1 cellular context compared by ENCODE assay signal in the genomic region with DNA sequence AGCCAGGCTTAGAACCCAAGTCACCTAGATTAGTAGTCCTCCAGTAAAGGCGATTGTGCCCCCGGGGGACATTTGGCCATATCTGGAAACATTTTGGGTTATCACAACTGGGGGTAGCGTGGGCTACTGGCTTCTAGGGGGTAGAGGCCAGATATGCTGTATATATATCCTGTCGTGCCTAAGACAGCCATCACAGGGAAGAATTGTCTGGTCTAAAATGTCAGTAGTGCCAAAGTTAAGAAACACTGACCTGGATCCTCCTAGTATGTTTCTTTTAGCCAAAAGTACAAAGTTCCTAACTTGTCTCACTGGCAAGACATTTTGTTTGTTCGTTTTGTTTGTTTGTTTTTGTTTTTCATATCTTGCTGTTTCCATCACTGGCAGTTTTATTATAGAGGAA.
TF ChIP-seq lines count a peak whose summit lies in the region.

No MANE protein-coding gene starts in this region.

TF ChIP-seq in H1, 55 proteins besides CTCF, POLR2A, EP300 and RAD21:
- TF ChIP-seq RNF2 (IDR thresholded peaks at IDR 0.05; ENCODE audit: borderline replicate concordance, low read depth, low read length, missing control alignments, poor library complexity, severe bottlenecking): no peak
- TF ChIP-seq HDAC2 (IDR thresholded peaks at IDR 0.05; ENCODE audit: borderline replicate concordance in 1 of 2, low read depth in 2 of 2, low read length in 2 of 2): no peak
- no peak for TF ChIP-seq JUND (IDR thresholded peaks at IDR 0.05; ENCODE audit: low read length)
- no peak for TF ChIP-seq CREB1 (IDR thresholded peaks at IDR 0.05)
- no peak for TF ChIP-seq TAF1 (IDR thresholded peaks at IDR 0.05; ENCODE audit: low read depth, low read length)
- TF ChIP-seq NANOG (IDR thresholded peaks at IDR 0.05; ENCODE audit: insufficient read depth, low read depth, low read length, poor library complexity, severe bottlenecking): no peak
- TF ChIP-seq GABPA (IDR thresholded peaks at IDR 0.05; ENCODE audit: borderline replicate concordance, insufficient read depth, low read length): no peak
- TF ChIP-seq ASH2L (IDR thresholded peaks at IDR 0.05; ENCODE audit: low read length): no peak
- no peak for TF ChIP-seq BACH1 (IDR thresholded peaks at IDR 0.05; ENCODE audit: low read length)
